2 cellular contexts compared by ENCODE assay signal in the genomic region with DNA sequence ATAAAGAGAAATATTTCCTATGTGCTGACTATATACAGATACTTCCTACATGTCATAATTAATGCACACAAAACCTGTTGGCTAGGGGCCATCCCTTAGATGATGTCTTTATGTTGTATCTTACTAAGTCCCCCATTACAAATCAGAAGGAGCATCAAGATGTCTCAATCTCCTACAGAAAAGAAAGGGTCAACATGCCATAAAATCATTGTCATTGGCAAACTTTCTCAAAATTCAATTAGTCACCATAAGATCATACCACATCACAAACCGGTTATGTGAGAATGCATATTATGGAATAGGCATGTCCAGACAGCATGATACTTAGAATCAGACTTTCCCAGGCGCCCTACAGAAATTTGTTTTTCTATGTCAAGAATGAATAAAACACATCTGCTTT.
TF ChIP-seq lines count a peak whose summit lies in the region.

No MANE protein-coding gene starts in this region.

TF ChIP-seq in GM12878, 131 proteins besides CTCF, POLR2A, EP300 and RAD21:
- no peak for TF ChIP-seq SRF (IDR thresholded peaks at IDR 0.05; ENCODE audit: low read depth in 2 of 2, low read length in 2 of 2)
- TF ChIP-seq JUND (IDR thresholded peaks at IDR 0.05; ENCODE audit: low read depth, low read length) = no peak
- TF ChIP-seq, protein P1, sequence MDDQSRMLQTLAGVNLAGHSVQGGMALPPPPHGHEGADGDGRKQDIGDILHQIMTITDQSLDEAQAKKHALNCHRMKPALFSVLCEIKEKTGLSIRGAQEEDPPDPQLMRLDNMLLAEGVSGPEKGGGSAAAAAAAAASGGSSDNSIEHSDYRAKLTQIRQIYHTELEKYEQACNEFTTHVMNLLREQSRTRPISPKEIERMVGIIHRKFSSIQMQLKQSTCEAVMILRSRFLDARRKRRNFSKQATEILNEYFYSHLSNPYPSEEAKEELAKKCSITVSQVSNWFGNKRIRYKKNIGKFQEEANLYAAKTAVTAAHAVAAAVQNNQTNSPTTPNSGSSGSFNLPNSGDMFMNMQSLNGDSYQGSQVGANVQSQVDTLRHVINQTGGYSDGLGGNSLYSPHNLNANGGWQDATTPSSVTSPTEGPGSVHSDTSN (IDR thresholded peaks at IDR 0.05; ENCODE audit: insufficient replicate concordance, low read depth, low read length) = no peak
- TF ChIP-seq EGR1 (IDR thresholded peaks at IDR 0.05; ENCODE audit: borderline replicate concordance in 1 of 2, low read depth in 2 of 2, low read length in 2 of 2) = no peak
- TF ChIP-seq IKZF2 (IDR thresholded peaks at IDR 0.05) = no peak
- TF ChIP-seq MTA3 (IDR thresholded peaks at IDR 0.05; ENCODE audit: borderline replicate concordance, low read length) = no peak
- TF ChIP-seq ZNF24 (IDR thresholded peaks at IDR 0.05) = no peak
- no peak for TF ChIP-seq MYB (IDR thresholded peaks at IDR 0.05; ENCODE audit: borderline replicate concordance, low read depth, low read length)
- TF ChIP-seq, protein P2, sequence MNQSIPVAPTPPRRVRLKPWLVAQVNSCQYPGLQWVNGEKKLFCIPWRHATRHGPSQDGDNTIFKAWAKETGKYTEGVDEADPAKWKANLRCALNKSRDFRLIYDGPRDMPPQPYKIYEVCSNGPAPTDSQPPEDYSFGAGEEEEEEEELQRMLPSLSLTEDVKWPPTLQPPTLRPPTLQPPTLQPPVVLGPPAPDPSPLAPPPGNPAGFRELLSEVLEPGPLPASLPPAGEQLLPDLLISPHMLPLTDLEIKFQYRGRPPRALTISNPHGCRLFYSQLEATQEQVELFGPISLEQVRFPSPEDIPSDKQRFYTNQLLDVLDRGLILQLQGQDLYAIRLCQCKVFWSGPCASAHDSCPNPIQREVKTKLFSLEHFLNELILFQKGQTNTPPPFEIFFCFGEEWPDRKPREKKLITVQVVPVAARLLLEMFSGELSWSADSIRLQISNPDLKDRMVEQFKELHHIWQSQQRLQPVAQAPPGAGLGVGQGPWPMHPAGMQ (IDR thresholded peaks at IDR 0.05; ENCODE audit: borderline replicate concordance) = no peak
- TF ChIP-seq SMAD5 (IDR thresholded peaks at IDR 0.05; ENCODE audit: low read depth) = no peak
- no peak for TF ChIP-seq HDAC6 (IDR thresholded peaks at IDR 0.05; ENCODE audit: unreplicated experiment)
- TF ChIP-seq NFYA (IDR thresholded peaks at IDR 0.05; ENCODE audit: borderline replicate concordance, low read depth, low read length) = no peak
- TF ChIP-seq PML (IDR thresholded peaks at IDR 0.05; ENCODE audit: low read length) = no peak
- TF ChIP-seq YBX1 (IDR thresholded peaks at IDR 0.05) = no peak
- TF ChIP-seq, protein P3, sequence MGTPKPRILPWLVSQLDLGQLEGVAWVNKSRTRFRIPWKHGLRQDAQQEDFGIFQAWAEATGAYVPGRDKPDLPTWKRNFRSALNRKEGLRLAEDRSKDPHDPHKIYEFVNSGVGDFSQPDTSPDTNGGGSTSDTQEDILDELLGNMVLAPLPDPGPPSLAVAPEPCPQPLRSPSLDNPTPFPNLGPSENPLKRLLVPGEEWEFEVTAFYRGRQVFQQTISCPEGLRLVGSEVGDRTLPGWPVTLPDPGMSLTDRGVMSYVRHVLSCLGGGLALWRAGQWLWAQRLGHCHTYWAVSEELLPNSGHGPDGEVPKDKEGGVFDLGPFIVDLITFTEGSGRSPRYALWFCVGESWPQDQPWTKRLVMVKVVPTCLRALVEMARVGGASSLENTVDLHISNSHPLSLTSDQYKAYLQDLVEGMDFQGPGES (IDR thresholded peaks at IDR 0.05) = no peak
- TF ChIP-seq ZNF384 (IDR thresholded peaks at IDR 0.05; ENCODE audit: borderline replicate concordance, low read depth, low read length) = no peak
- TF ChIP-seq DPF2 (IDR thresholded peaks at IDR 0.05) = no peak
- TF ChIP-seq, protein P4, sequence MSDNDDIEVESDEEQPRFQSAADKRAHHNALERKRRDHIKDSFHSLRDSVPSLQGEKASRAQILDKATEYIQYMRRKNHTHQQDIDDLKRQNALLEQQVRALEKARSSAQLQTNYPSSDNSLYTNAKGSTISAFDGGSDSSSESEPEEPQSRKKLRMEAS (IDR thresholded peaks at IDR 0.05; ENCODE audit: low read depth, low read length) = no peak
- no peak for TF ChIP-seq RB1 (IDR thresholded peaks at IDR 0.05; ENCODE audit: borderline replicate concordance)
- no peak for TF ChIP-seq ASH2L (IDR thresholded peaks at IDR 0.05; ENCODE audit: borderline replicate concordance, low read depth)

TF ChIP-seq in WTC11, 78 proteins besides CTCF, POLR2A, EP300 and RAD21:
- TF ChIP-seq SMAD3 (CRISPR knock-in tag; IDR thresholded peaks at IDR 0.05; ENCODE audit: borderline replicate concordance) = no peak
- TF ChIP-seq, protein P5, sequence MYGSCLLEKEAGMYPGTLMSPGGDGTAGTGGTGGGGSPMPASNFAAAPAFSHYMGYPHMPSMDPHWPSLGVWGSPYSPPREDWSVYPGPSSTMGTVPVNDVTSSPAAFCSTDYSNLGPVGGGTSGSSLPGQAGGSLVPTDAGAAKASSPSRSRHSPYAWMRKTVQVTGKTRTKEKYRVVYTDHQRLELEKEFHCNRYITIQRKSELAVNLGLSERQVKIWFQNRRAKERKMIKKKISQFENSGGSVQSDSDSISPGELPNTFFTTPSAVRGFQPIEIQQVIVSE (CRISPR knock-in tag; IDR thresholded peaks at IDR 0.05; ENCODE audit: borderline replicate concordance) = no peak
- TF ChIP-seq JUN (CRISPR knock-in tag; IDR thresholded peaks at IDR 0.05) = no peak
- TF ChIP-seq, protein P6, sequence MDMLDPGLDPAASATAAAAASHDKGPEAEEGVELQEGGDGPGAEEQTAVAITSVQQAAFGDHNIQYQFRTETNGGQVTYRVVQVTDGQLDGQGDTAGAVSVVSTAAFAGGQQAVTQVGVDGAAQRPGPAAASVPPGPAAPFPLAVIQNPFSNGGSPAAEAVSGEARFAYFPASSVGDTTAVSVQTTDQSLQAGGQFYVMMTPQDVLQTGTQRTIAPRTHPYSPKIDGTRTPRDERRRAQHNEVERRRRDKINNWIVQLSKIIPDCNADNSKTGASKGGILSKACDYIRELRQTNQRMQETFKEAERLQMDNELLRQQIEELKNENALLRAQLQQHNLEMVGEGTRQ (CRISPR knock-in tag; IDR thresholded peaks at IDR 0.05) = no peak
- TF ChIP-seq RORB (CRISPR knock-in tag; IDR thresholded peaks at IDR 0.05) = no peak
- TF ChIP-seq, protein P7, sequence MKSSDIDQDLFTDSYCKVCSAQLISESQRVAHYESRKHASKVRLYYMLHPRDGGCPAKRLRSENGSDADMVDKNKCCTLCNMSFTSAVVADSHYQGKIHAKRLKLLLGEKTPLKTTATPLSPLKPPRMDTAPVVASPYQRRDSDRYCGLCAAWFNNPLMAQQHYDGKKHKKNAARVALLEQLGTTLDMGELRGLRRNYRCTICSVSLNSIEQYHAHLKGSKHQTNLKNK (CRISPR knock-in tag; IDR thresholded peaks at IDR 0.05) = no peak
- no peak for TF ChIP-seq OVOL2 (CRISPR knock-in tag; IDR thresholded peaks at IDR 0.05; ENCODE audit: borderline replicate concordance)
- TF ChIP-seq ZNF317 (CRISPR knock-in tag; IDR thresholded peaks at IDR 0.05; ENCODE audit: borderline replicate concordance, low read depth) = no peak
- TF ChIP-seq GABPB1 (CRISPR knock-in tag; IDR thresholded peaks at IDR 0.05) = no peak
- no peak for TF ChIP-seq NFE2L1 (CRISPR knock-in tag; IDR thresholded peaks at IDR 0.05)
- TF ChIP-seq, protein P8, sequence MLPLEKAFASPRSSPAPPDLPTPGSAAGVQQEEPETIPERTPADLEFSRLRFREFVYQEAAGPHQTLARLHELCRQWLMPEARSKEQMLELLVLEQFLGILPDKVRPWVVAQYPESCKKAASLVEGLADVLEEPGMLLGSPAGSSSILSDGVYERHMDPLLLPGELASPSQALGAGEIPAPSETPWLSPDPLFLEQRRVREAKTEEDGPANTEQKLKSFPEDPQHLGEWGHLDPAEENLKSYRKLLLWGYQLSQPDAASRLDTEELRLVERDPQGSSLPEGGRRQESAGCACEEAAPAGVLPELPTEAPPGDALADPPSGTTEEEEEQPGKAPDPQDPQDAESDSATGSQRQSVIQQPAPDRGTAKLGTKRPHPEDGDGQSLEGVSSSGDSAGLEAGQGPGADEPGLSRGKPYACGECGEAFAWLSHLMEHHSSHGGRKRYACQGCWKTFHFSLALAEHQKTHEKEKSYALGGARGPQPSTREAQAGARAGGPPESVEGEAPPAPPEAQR (CRISPR knock-in tag; IDR thresholded peaks at IDR 0.05) = no peak
